11 cellular contexts compared by ENCODE assay signal in the genomic region with DNA sequence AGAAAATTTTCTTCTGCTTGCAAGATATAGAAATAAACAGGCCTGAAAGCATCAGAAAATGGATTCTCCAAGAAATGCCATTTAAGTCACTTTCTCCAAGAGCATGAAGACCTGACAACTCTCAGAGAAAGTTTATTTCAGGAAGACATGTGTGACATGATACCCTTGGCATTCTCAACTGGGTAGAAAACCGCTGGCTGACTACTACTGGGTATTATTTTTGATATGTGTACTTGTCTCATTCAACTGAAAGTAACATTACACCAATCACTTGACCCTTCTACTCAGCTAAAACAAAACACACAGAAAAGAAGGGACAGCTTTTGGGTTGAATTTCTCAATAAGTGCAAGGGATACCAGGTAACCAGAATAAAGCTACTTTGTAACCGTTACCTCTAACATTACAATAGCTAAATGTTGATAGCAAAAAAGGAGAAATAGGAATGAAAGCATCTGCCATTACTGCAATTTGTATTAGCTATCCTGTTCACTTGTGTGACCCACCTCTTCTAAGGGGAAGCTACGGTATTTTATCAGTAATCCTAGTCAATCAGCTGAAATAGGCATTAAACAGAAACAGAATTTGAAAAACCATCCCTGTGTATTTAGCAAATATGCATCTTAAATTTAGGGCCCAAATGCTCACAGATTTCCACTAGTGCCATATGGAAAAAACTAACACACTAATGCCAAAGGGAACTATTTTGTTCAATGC. TPM values are rescaled to one million over a fixed set of nuclear protein-coding genes. Genes with fewer than 3 reads are reported as not detected.
DNase-seq lines count a peak whose midpoint lies in the region; ATAC-seq and TF ChIP-seq lines count a peak whose summit lies in the region.
"Had no signal": no experiment of that assay in that cellular context is flagged by ENCODE, and none has a peak within 500 bp of the region (broad histone marks: within the 10 kb centered on the region; RNA-seq: fewer than 3 reads in every experiment).

No MANE protein-coding gene starts in this region.

- H3K9me3 ChIP-seq in right atrium auricular region = no peaks in the 10 kb centered on the region
- H3K9me3 ChIP-seq: esophagus muscularis mucosa had no signal

- no peaks in the 10 kb centered on the region for H3K27me3 ChIP-seq in right atrium auricular region
- H3K27me3 ChIP-seq: esophagus muscularis mucosa had no signal

- POLR2A ChIA-PET in activated CD4-positive, alpha-beta memory T cell treated with anti-CD3 and anti-CD28 coated beads, Interleukin-2, amount 10 ng/mL, durations not matched to agents 7 days and 5 days (lab: Charles Lee) = interaction anchor here (1.3 to 6.1 kb wide), 6 partner anchors 9 to 858 kb away, joined by 6 to 50 read pairs (median 22); partner anchors contain the start of gene EIF4A2

- H3K36me3 ChIP-seq in right atrium auricular region = peaks cover 19% of the 10 kb centered on the region

- DNase-seq in activated naive CD4-positive, alpha-beta T cell treated with anti-CD3 and anti-CD28 coated beads, Interleukin-2, amount 10 ng/mL, durations not matched to agents 7 days and 5 days = no peak
- DNase-seq in activated naive CD4-positive, alpha-beta T cell treated with Interleukin-2 at 50 U/mL for 16 hours = no peak
- DNase-seq in activated CD4-positive, alpha-beta memory T cell treated with anti-CD3 and anti-CD28 coated beads, Interleukin-2, amount 10 ng/mL, durations not matched to agents 7 days and 5 days = no peak
- DNase-seq in right atrium auricular region (ENCODE audit: low spot score) (no peak), NCI-H1048 (lab: John Stamatoyannopoulos, UW) (no peak)
- DNase-seq in stimulated activated naive B cell treated with anti-CD40 and anti-IgM and Interleukin-4, amounts not matched to agents 10 μg/mL and 1 μg/mL and 100 μg/mL, for 72 hours = no peak
- DNase-seq: C1 segment of cervical spinal cord, NCI-H2227 treated with DMSO at 0.1 percent for 48 hours had no signal

- no peaks in the 10 kb centered on the region for H3K27me3 Mint-ChIP-seq in activated naive CD4-positive, alpha-beta T cell treated with anti-CD3 and anti-CD28 coated beads, Interleukin-2, amount 10 ng/mL, durations not matched to agents 7 days and 5 days
- H3K27me3 Mint-ChIP-seq in activated CD4-positive, alpha-beta memory T cell treated with anti-CD3 and anti-CD28 coated beads, Interleukin-2, amount 10 ng/mL, durations not matched to agents 7 days and 5 days = no peaks in the 10 kb centered on the region
- no peaks in the 10 kb centered on the region for H3K27me3 Mint-ChIP-seq in stimulated activated naive B cell treated with anti-CD40 and anti-IgM and Interleukin-4, amounts not matched to agents 10 μg/mL and 1 μg/mL and 100 μg/mL, for 72 hours

- H3K36me3 Mint-ChIP-seq in activated naive CD4-positive, alpha-beta T cell treated with anti-CD3 and anti-CD28 coated beads, Interleukin-2, amount 10 ng/mL, durations not matched to agents 7 days and 5 days = peaks cover 87% of the 10 kb centered on the region
- peaks cover 88% of the 10 kb centered on the region for H3K36me3 Mint-ChIP-seq in activated CD4-positive, alpha-beta memory T cell treated with anti-CD3 and anti-CD28 coated beads, Interleukin-2, amount 10 ng/mL, durations not matched to agents 7 days and 5 days (ENCODE audit: low read depth)
- peaks cover 30 to 60% of the 10 kb centered on the region in 2 donors for H3K36me3 Mint-ChIP-seq in stimulated activated naive B cell treated with anti-CD40 and anti-IgM and Interleukin-4, amounts not matched to agents 10 μg/mL and 1 μg/mL and 100 μg/mL, for 72 hours

- no peak for TF ChIP-seq CTCF in right atrium auricular region (IDR thresholded peaks at IDR 0.05)

- peaks cover 88% of the 10 kb centered on the region for H3K4me1 Mint-ChIP-seq in activated naive CD4-positive, alpha-beta T cell treated with anti-CD3 and anti-CD28 coated beads, Interleukin-2, amount 10 ng/mL, durations not matched to agents 7 days and 5 days
- H3K4me1 Mint-ChIP-seq in activated CD4-positive, alpha-beta memory T cell treated with anti-CD3 and anti-CD28 coated beads, Interleukin-2, amount 10 ng/mL, durations not matched to agents 7 days and 5 days = peaks cover 87% of the 10 kb centered on the region
- H3K4me1 Mint-ChIP-seq in stimulated activated naive B cell treated with anti-CD40 and anti-IgM and Interleukin-4, amounts not matched to agents 10 μg/mL and 1 μg/mL and 100 μg/mL, for 72 hours = peaks cover 53 to 92% of the 10 kb centered on the region in 2 donors

- ATAC-seq in stimulated activated naive B cell treated with anti-CD40 and anti-IgM and Interleukin-4, amounts not matched to agents 10 μg/mL and 1 μg/mL and 100 μg/mL, for 72 hours (replicated peaks) = no peak
- ATAC-seq in GM18520 (IDR thresholded peaks at IDR 0.05; ENCODE audit: unreplicated experiment) (no peak), HG02571 (IDR thresholded peaks at IDR 0.05; ENCODE audit: unreplicated experiment) (no peak)

- peaks cover 0 to 100% of the 10 kb centered on the region in 2 donors for H3K4me1 ChIP-seq in right atrium auricular region

- peak overlapping the region; percentile 55 for H3K27ac Mint-ChIP-seq in activated naive CD4-positive, alpha-beta T cell treated with anti-CD3 and anti-CD28 coated beads, Interleukin-2, amount 10 ng/mL, durations not matched to agents 7 days and 5 days
- H3K27ac Mint-ChIP-seq in activated CD4-positive, alpha-beta memory T cell treated with anti-CD3 and anti-CD28 coated beads, Interleukin-2, amount 10 ng/mL, durations not matched to agents 7 days and 5 days = peak overlapping the region; percentile 33
- peak overlapping the region; percentile 70 for H3K27ac Mint-ChIP-seq in stimulated activated naive B cell treated with anti-CD40 and anti-IgM and Interleukin-4, amounts not matched to agents 10 μg/mL and 1 μg/mL and 100 μg/mL, for 72 hours

- H3K27ac ChIP-seq in right atrium auricular region = peak overlapping the region; percentile 4 to 6

- H3K4me3 Mint-ChIP-seq in activated naive CD4-positive, alpha-beta T cell treated with anti-CD3 and anti-CD28 coated beads, Interleukin-2, amount 10 ng/mL, durations not matched to agents 7 days and 5 days = peak overlapping the region; percentile 99
- H3K4me3 Mint-ChIP-seq in activated CD4-positive, alpha-beta memory T cell treated with anti-CD3 and anti-CD28 coated beads, Interleukin-2, amount 10 ng/mL, durations not matched to agents 7 days and 5 days = peak overlapping the region; percentile 51
- H3K4me3 Mint-ChIP-seq in stimulated activated naive B cell treated with anti-CD40 and anti-IgM and Interleukin-4, amounts not matched to agents 10 μg/mL and 1 μg/mL and 100 μg/mL, for 72 hours = peak overlapping the region; percentile 73 to 77

- no peak overlapping the region for H3K4me3 ChIP-seq in right atrium auricular region

- CTCF ChIA-PET in activated naive CD4-positive, alpha-beta T cell treated with anti-CD3 and anti-CD28 coated beads, Interleukin-2, amount 10 ng/mL, durations not matched to agents 7 days and 5 days (lab: Charles Lee) = interaction anchor here (0.7 to 5.7 kb wide), 3 partner anchors 13 to 271 kb away, joined by 3 to 28 read pairs (median 3); no protein-coding TSS in a partner anchor
- CTCF ChIA-PET in activated CD4-positive, alpha-beta memory T cell treated with anti-CD3 and anti-CD28 coated beads, Interleukin-2, amount 10 ng/mL, durations not matched to agents 7 days and 5 days (lab: Charles Lee) = interaction anchor here (3.1 kb wide), 1 partner anchor 13 kb away, joined by 32 read pairs; no protein-coding TSS in a partner anchor

- no peaks in the 10 kb centered on the region for H3K9me3 Mint-ChIP-seq in activated naive CD4-positive, alpha-beta T cell treated with anti-CD3 and anti-CD28 coated beads, Interleukin-2, amount 10 ng/mL, durations not matched to agents 7 days and 5 days
- H3K9me3 Mint-ChIP-seq in activated CD4-positive, alpha-beta memory T cell treated with anti-CD3 and anti-CD28 coated beads, Interleukin-2, amount 10 ng/mL, durations not matched to agents 7 days and 5 days = no peaks in the 10 kb centered on the region
- H3K9me3 Mint-ChIP-seq in stimulated activated naive B cell treated with anti-CD40 and anti-IgM and Interleukin-4, amounts not matched to agents 10 μg/mL and 1 μg/mL and 100 μg/mL, for 72 hours = no peaks in the 10 kb centered on the region

RNA-seq across cellular contexts. Expression of gene TRA2B, which starts 7.3 kb away (rescaled TPM):
- 100 to 1,000 TPM; 194 to 195 TPM for total RNA-seq in activated CD4-positive, alpha-beta memory T cell treated with anti-CD3 and anti-CD28 coated beads, Interleukin-2, amount 10 ng/mL, durations not matched to agents 7 days and 5 days
- total RNA-seq in right atrium auricular region = 100 to 1,000 TPM; 144 to 163 TPM
